Comparison of ENCODE assay signal across 8 cellular contexts in genomic region chr10:132023092-132023811, GRCh38. TPM values are rescaled to one million over a fixed set of nuclear protein-coding genes. Genes with fewer than 3 reads are reported as not detected.
DNase-seq lines count a peak whose midpoint lies in the region; ATAC-seq, FAIRE-seq and TF ChIP-seq lines count a peak whose summit lies in the region.

No MANE protein-coding gene starts in this region.

- no peak overlapping the region; the same call in 1 of the 2 replicates for H2AFZ ChIP-seq in GM12878 (ENCODE audit: control insufficient read depth, low read depth, low read length)

- SMC1A ChIA-PET in GM12878 (lab: Charles Lee; ENCODE audit: uncharacterized antibody, unreplicated experiment) = interaction anchor here (1.0 to 2.0 kb wide), 2 partner anchors 127 to 137 kb away, joined by 4 to 17 read pairs; no protein-coding TSS in a partner anchor

- DNase-seq in COLO829 (ENCODE audit: low spot score) (peak; percentile 48), MV-4-11 (lab: John Stamatoyannopoulos, UW) (peak; percentile 68), UCSD-AML1 (lab: John Stamatoyannopoulos, UW; ENCODE audit: unreplicated experiment) (peak; percentile 77), GM12878 (ENCODE audit: low read depth, low spot score) (no peak), hippocampal formation (lab: John Stamatoyannopoulos, UW) (peak; percentile 41 to 74), sigmoid colon (peak; percentile 90), cortex of kidney (lab: John Stamatoyannopoulos, UW) (no peak)

- FAIRE-seq in GM12878 (lab: Jason Lieb, UNC) = peak; percentile 23

- H3K27ac ChIP-seq in GM12878 (ENCODE audit: control insufficient read depth, insufficient read depth) = no peak overlapping the region
- peak overlapping the region in 1 of 4 donors; percentile 25 for H3K27ac ChIP-seq in sigmoid colon

- RAD21 ChIA-PET in GM12878 (lab: Charles Lee; ENCODE audit: unreplicated experiment) = interaction anchor here (0.7 to 1.9 kb wide), 8 partner anchors 15 to 148 kb away, joined by 3 to 30 read pairs (median 4); partner anchors contain the start of genes BNIP3 and PPP2R2D

- H3K4me2 ChIP-seq in GM12878 (ENCODE audit: control insufficient read depth, insufficient read depth) = no peak overlapping the region

- BruUV-seq in GM12878 (replicated peaks; lab: Mats Ljungman, UMichigan) = no TSS peak

- no peak for TF ChIP-seq POLR2A in GM12878 (IDR thresholded peaks at IDR 0.05; ENCODE audit: low read depth, low read length)
- no peak for TF ChIP-seq POLR2A in sigmoid colon (IDR thresholded peaks at IDR 0.05)

- WGBS in GM12878 (ENCODE audit: insufficient coverage, insufficient replicate concordance, low lambda C conversion rate, missing lambda C conversion rate) = 34% methylated on average over 36 of the region's 36 CpGs
- WGBS in sigmoid colon, 2 donors = 14 to 19% methylated on average over 36 of the region's 36 CpGs

- H3K9me3 ChIP-seq in GM12878 (replicated peaks; ENCODE audit: control insufficient read depth, insufficient read depth, low read length) = no peaks in the 10 kb centered on the region
- H3K9me3 ChIP-seq in sigmoid colon = no peaks in the 10 kb centered on the region

- POLR2A ChIA-PET in GM12878 (lab: Charles Lee) = no interaction called here

- H3K9ac ChIP-seq in GM12878 (ENCODE audit: control insufficient read depth, insufficient read depth, low read length) = no peak overlapping the region

- H3K36me3 ChIP-seq in GM12878 (ENCODE audit: control insufficient read depth in 2 of 2, insufficient read depth in 2 of 2, low read length in 1 of 2) = no peaks in the 10 kb centered on the region
- no peaks in the 10 kb centered on the region for H3K36me3 ChIP-seq in sigmoid colon

- TF ChIP-seq EP300 in GM12878 (IDR thresholded peaks at IDR 0.05; ENCODE audit: borderline replicate concordance in 1 of 2, control insufficient read depth in 1 of 2, low read depth in 2 of 2, low read length in 2 of 2) = no peak
- no peak for TF ChIP-seq EP300 in sigmoid colon (IDR thresholded peaks at IDR 0.05)

- in situ Hi-C loops in GM12878 (cut with MboI) = loop anchor here (5.0 to 10.0 kb wide), 2 partner anchors 136 to 1838 kb away; no protein-coding TSS in a partner anchor

- H4K20me1 ChIP-seq in GM12878 (ENCODE audit: control insufficient read depth, insufficient read depth) = no peaks in the 10 kb centered on the region

- ATAC-seq in GM21447 (IDR thresholded peaks at IDR 0.05; ENCODE audit: unreplicated experiment) = peak; percentile 75
- peak; percentile 92 for ATAC-seq in GM12878

- intact Hi-C loops in GM12878 (cut with micrococcal nuclease; ENCODE audit: unreplicated experiment) (loop anchor here (1.0 kb wide), 1 partner anchor 138 kb away; no protein-coding TSS in a partner anchor), sigmoid colon (cut with DNase I) (loop anchor here (1.0 to 5.0 kb wide), 4 partner anchors 42 to 138 kb away; partner anchors contain the start of genes BNIP3 and PPP2R2D)

- TF ChIP-seq CTCF in GM12878 (IDR thresholded peaks at IDR 0.05 in 2 of 3, conservative IDR thresholded peaks at IDR 0.05 in 1 of 3; ENCODE audit: control insufficient read depth in 2 of 3, extremely low read depth in 1 of 3, insufficient read depth in 1 of 3, low read depth in 3 of 3, low read length in 3 of 3) (peak; percentile 74 to 93 (median 83)), sigmoid colon (IDR thresholded peaks at IDR 0.05) (peak; percentile 87 to 95 (median 90))

- peak; percentile 85 for TF ChIP-seq RAD21 in GM12878 (IDR thresholded peaks at IDR 0.05; ENCODE audit: insufficient read depth, low read depth, low read length)

- H3K4me1 ChIP-seq in GM12878 (ENCODE audit: control insufficient read depth, insufficient read depth, low read length) (no peaks in the 10 kb centered on the region), sigmoid colon (peaks cover 0 to 9% (median 8%) of the 10 kb centered on the region in 4 donors)

- H3K4me3 ChIP-seq in GM12878 (no peak overlapping the region), sigmoid colon (peak overlapping the region; percentile 16 to 49 (median 42))

- H3K79me2 ChIP-seq in GM12878 (ENCODE audit: control insufficient read depth, insufficient read depth, low read length) = no peaks in the 10 kb centered on the region

- H3K27me3 ChIP-seq in GM12878 (replicated peaks in 1 of 2; ENCODE audit: control insufficient read depth in 2 of 2, insufficient read depth in 2 of 2, low read length in 1 of 2) (no peaks in the 10 kb centered on the region; a peak in 1 of 4 replicates), sigmoid colon (peaks cover 0 to 18% (median 0%) of the 10 kb centered on the region in 3 donors)

- CTCF ChIA-PET in GM12878 (lab: Yijun Ruan, JAX) = interaction anchor here (0.5 to 2.0 kb wide), 14 partner anchors 9 to 151 kb away, joined by 3 to 50 read pairs (median 4); partner anchors contain the start of genes BNIP3 and PPP2R2D

TF ChIP-seq in GM12878, 131 proteins besides CTCF, POLR2A, EP300 and RAD21:
- TF ChIP-seq EZH2 (IDR thresholded peaks at IDR 0.05; ENCODE audit: borderline replicate concordance, control insufficient read depth, low read depth, low read length) = no peak
- TF ChIP-seq IRF4 (IDR thresholded peaks at IDR 0.05; ENCODE audit: low read depth, low read length) = 0 out of 2 replicates have a peak, but pooled peaks have one; percentile 37
- no peak for TF ChIP-seq ZNF24 (IDR thresholded peaks at IDR 0.05)
- TF ChIP-seq RB1 (IDR thresholded peaks at IDR 0.05; ENCODE audit: borderline replicate concordance) = peak; percentile 29; the same call in 1 of the 2 replicates
- peak; percentile 56; the same call in 1 of the 2 replicates for TF ChIP-seq YY1 (IDR thresholded peaks at IDR 0.05; ENCODE audit: low read depth, low read length)
- no peak for TF ChIP-seq IRF3 (IDR thresholded peaks at IDR 0.05)
- peak; percentile 44; the same call in 1 of the 2 replicates for TF ChIP-seq SMARCA5 (IDR thresholded peaks at IDR 0.05)
- no peak for TF ChIP-seq POLR2AphosphoS5 (IDR thresholded peaks at IDR 0.05; ENCODE audit: low read length)
- TF ChIP-seq BMI1 (IDR thresholded peaks at IDR 0.05; ENCODE audit: borderline replicate concordance) = no peak
- peak in 1 of 2 experiments; percentile 49; a peak in 1 of 4 replicates for TF ChIP-seq BHLHE40 (IDR thresholded peaks at IDR 0.05; ENCODE audit: borderline replicate concordance in 1 of 2, low read depth in 2 of 2, low read length in 1 of 2)
- TF ChIP-seq SMC3 (IDR thresholded peaks at IDR 0.05; ENCODE audit: borderline replicate concordance, low read length) = peak; percentile 84
- TF ChIP-seq IKZF1 (conservative IDR thresholded peaks at IDR 0.05) = 0 out of 2 replicates have a peak, but pooled peaks have one; percentile 13

RNA-seq across cellular contexts. Expression of gene BNIP3, which starts 41.5 kb away (rescaled TPM):
- 159 and 174 TPM in 2 replicates for total RNA-seq in GM12878 (2013; cell fraction: nucleolus; rRNA removed)
- total RNA-seq in GM12878 (2014; rRNA removed) (27.9 and 31.6 TPM in 2 replicates), GM12878 (2014; rRNA removed; fragmentation: Illumina TruSeq; extraction: Trizol) (25.0 and 27.0 TPM in 2 replicates), GM12878 (2021) (28.7 and 31.9 TPM in 2 replicates), sigmoid colon (100 to 1,000 TPM in 2 of 4 donors, 10 to 100 TPM in 2; 55.9 to 125 (median 95.4) TPM)
- 33.5 TPM for polyA plus RNA-seq in GM12878 (2011; ENCODE audit: low read depth)
- polyA plus RNA-seq in GM12878 (2011; rRNA removed) (122 and 204 TPM in 2 replicates), GM12878 (2014; fragmentation: Illumina TruSeq; extraction: Trizol) (30.7 and 31.2 TPM in 2 replicates), GM12878 (2014; fragmentation: Nextera tagmentation; extraction: Ambion mirVana) (10 to 100 TPM in 1 of 2 experiments, 1 to 10 TPM in 1; 7.7 to 14.0 TPM), GM12878 (2014; rRNA removed) (41.6 and 41.8 TPM in 2 replicates), GM12878 (2016; fragmentation: Nextera tagmentation; extraction: Ambion mirVana) (10 to 100 TPM; 35.8 to 40.2 TPM), sigmoid colon (10 to 100 TPM in 2 of 3 donors, 1 to 10 TPM in 1; 3.9 to 11.7 (median 10.8) TPM)
- polyA plus RNA-seq in GM12878 (2011; cell fraction: cytosol; rRNA removed) = 69.8 and 101 TPM in 2 replicates
- 95.0 and 131 TPM in 2 replicates for polyA plus RNA-seq in GM12878 (2011; cell fraction: nucleus; rRNA removed)
- polyA plus RNA-seq in GM12878 (2012) = 62.6 and 115 TPM in 2 replicates
- polyA minus RNA-seq in GM12878 (2011; rRNA and poly(A)+ RNA removed) = 34.5 and 49.7 TPM in 2 replicates
- 30.2 and 31.9 TPM in 2 replicates for polyA minus RNA-seq in GM12878 (2011; cell fraction: cytosol; rRNA and poly(A)+ RNA removed)
- 40.9 and 42.3 TPM in 2 replicates for polyA minus RNA-seq in GM12878 (2011; cell fraction: nucleus; rRNA and poly(A)+ RNA removed)

RNA-seq across cellular contexts. Expression of gene JAKMIP3, which starts 42.5 kb away (rescaled TPM):
- 0.15 and 0.25 TPM in 2 replicates for total RNA-seq in GM12878 (2013; cell fraction: nucleolus; rRNA removed)
- total RNA-seq in GM12878 (2014; rRNA removed) (not detected in 2 replicates), GM12878 (2014; rRNA removed; fragmentation: Illumina TruSeq; extraction: Trizol) (not detected in 2 replicates), GM12878 (2021) (not detected in 2 replicates), sigmoid colon (1 to 10 TPM in 2 of 4 donors, under 1 TPM in 2; 0.49 to 3.0 (median 0.97) TPM)
- polyA plus RNA-seq in GM12878 (2011; ENCODE audit: low read depth) = not detected
- polyA plus RNA-seq in GM12878 (2011; rRNA removed) (0.01 and 0.03 TPM in 2 replicates), GM12878 (2014; fragmentation: Illumina TruSeq; extraction: Trizol) (0.01 TPM in 1 of 2 replicates, not detected in the other), GM12878 (2014; fragmentation: Nextera tagmentation; extraction: Ambion mirVana) (not detected), GM12878 (2014; rRNA removed) (0.01 TPM in 1 of 2 replicates, not detected in the other), GM12878 (2016; fragmentation: Nextera tagmentation; extraction: Ambion mirVana) (not detected), sigmoid colon (under 1 TPM in 1 of 3 donors, not detected in 2; 0.22 TPM)
- 0.01 TPM in 1 of 2 replicates, not detected in the other for polyA plus RNA-seq in GM12878 (2011; cell fraction: cytosol; rRNA removed)
- 0.06 and 0.07 TPM in 2 replicates for polyA plus RNA-seq in GM12878 (2011; cell fraction: nucleus; rRNA removed)
- polyA plus RNA-seq in GM12878 (2012) = 0.03 and 0.06 TPM in 2 replicates
- polyA minus RNA-seq in GM12878 (2011; rRNA and poly(A)+ RNA removed) = not detected in 2 replicates
- not detected in 2 replicates for polyA minus RNA-seq in GM12878 (2011; cell fraction: cytosol; rRNA and poly(A)+ RNA removed)
- 0.12 TPM in 1 of 2 replicates, not detected in the other for polyA minus RNA-seq in GM12878 (2011; cell fraction: nucleus; rRNA and poly(A)+ RNA removed)

Comparison
In these comparisons a context has a peak if more than half of its experiments do, and no peak if none do; other contexts are left out.
1. DNase-seq: peak in COLO829 (single experiment), MV-4-11 (single experiment), UCSD-AML1 (single experiment), hippocampal formation (2 of 2) and sigmoid colon (single experiment); none in GM12878 (single experiment) and cortex of kidney (single experiment).